Comparison of ENCODE assay signal across 15 cellular contexts in the genomic region with DNA sequence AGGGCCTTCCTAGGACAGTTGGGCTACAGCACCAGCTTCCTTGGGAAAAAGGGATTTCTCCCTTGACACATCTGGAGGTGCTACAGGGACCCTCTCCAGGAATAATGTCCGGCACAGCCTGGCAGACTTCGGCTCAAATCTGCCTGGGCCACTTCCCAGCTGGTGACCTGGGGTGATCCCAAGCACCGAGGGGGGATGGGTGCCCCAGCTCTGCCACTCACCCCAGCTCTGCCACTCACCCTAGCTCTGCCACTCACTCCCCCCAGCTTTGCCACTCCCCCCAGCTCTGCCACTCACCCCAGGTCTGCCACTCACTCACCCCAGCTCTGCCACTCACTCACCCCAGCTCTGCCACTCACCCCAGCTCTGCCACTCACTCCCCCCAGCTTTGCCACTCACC. TPM values are rescaled to one million over a fixed set of nuclear protein-coding genes. Genes with fewer than 3 reads are reported as not detected.
DNase-seq lines count a peak whose midpoint lies in the region; TF ChIP-seq lines count a peak whose summit lies in the region.
"Had no signal": no experiment of that assay in that cellular context is flagged by ENCODE, and none has a peak within 500 bp of the region (broad histone marks: within the 10 kb centered on the region; RNA-seq: fewer than 3 reads in every experiment).

No MANE protein-coding gene starts in this region.

- H3K9ac ChIP-seq in fibroblast of lung (ENCODE audit: insufficient read depth, low read length) = peak overlapping the region; percentile 68

- H3K9me3 ChIP-seq in left ventricle myocardium inferior (replicated peaks) (no peaks in the 10 kb centered on the region), right atrium auricular region (no peaks in the 10 kb centered on the region), fibroblast of lung (ENCODE audit: control insufficient read depth, insufficient read depth, low read depth, low read length) (no peaks in the 10 kb centered on the region), testis (no peaks in the 10 kb centered on the region)
- H3K9me3 ChIP-seq: A549, Peyer's patch had no signal

- intact Hi-C loops in left ventricle myocardium inferior (cut with micrococcal nuclease) (loop anchor here (10.0 kb wide), 1 partner anchor 60 kb away; a partner anchor contains a TSS), posterior vena cava (cut with DNase I) (no loop called here), testis (cut with DNase I; ENCODE audit: low total_unique reads) (loop anchor here (10.0 kb wide), 1 partner anchor 60 kb away; no protein-coding TSS in a partner anchor)

- H3K79me2 ChIP-seq in fibroblast of lung (ENCODE audit: control insufficient read depth, insufficient read depth, low read length) = peaks cover 91% of the 10 kb centered on the region

- peak overlapping the region; percentile 68 for H3K4me2 ChIP-seq in fibroblast of lung (ENCODE audit: extremely low read depth, insufficient read depth, low read length)
- H3K4me2 ChIP-seq: A549 had no signal

- H3K27ac ChIP-seq in left ventricle myocardium inferior (replicated peaks) (peak overlapping the region; percentile 78), right atrium auricular region (peak overlapping the region in 1 of 2 donors; percentile 55), fibroblast of lung (ENCODE audit: insufficient read depth, low read length) (peak overlapping the region; percentile 90), testis (peak overlapping the region in 1 of 2 donors; percentile 41)

- DNase-seq in left ventricle myocardium inferior (peak; percentile 16), right atrium auricular region (ENCODE audit: low spot score) (no peak), fibroblast of lung (ENCODE audit: low read depth in 2 of 2) (no peak), posterior vena cava (ENCODE audit: low spot score) (peak; percentile 71), HK-2 (ENCODE audit: unreplicated experiment) (no peak), testis (no peak), activated gamma-delta T cell treated with Interleukin-2 at 50 U/mL for 16 hours (no peak), Kasumi-1 (lab: John Stamatoyannopoulos, UW) (no peak)
- DNase-seq: activated CD4-positive, alpha-beta T cell treated with anti-CD3 and anti-CD28 coated beads for 1 hour; activated T-cell treated with anti-CD3 and anti-CD28 coated beads, Interleukin-2, amount 50 U/mL, for 24 hours; dermis blood vessel endothelial cell; NCI-H2029; NCI-H526 treated with DMSO at 0.1 percent for 48 hours had no signal

- H4K20me1 ChIP-seq in fibroblast of lung (ENCODE audit: control insufficient read depth, extremely low read depth, insufficient read depth, low read length) = no peaks in the 10 kb centered on the region

- H3K36me3 ChIP-seq in left ventricle myocardium inferior = peaks cover 11% of the 10 kb centered on the region
- peaks cover 9% of the 10 kb centered on the region for H3K36me3 ChIP-seq in right atrium auricular region
- peaks cover 5% of the 10 kb centered on the region for H3K36me3 ChIP-seq in fibroblast of lung (ENCODE audit: control insufficient read depth, insufficient read depth, low read length)
- no peaks in the 10 kb centered on the region for H3K36me3 ChIP-seq in testis (ENCODE audit: low read depth, missing control alignments)
- H3K36me3 ChIP-seq: Peyer's patch had no signal

- WGBS in testis, 2 donors = 64 to 76% methylated on average over 3 of the region's 3 CpGs

- no peaks in the 10 kb centered on the region for H3K27me3 ChIP-seq in left ventricle myocardium inferior (ENCODE audit: low read depth)
- H3K27me3 ChIP-seq in right atrium auricular region = no peaks in the 10 kb centered on the region
- H3K27me3 ChIP-seq in fibroblast of lung (ENCODE audit: control insufficient read depth, insufficient read depth, low read length) = no peaks in the 10 kb centered on the region
- H3K27me3 ChIP-seq in testis = no peaks in the 10 kb centered on the region
- H3K27me3 ChIP-seq: Peyer's patch had no signal

- no peak for TF ChIP-seq POLR2A in testis (IDR thresholded peaks at IDR 0.05)

- TF ChIP-seq CTCF in left ventricle myocardium inferior (IDR thresholded peaks at IDR 0.05; ENCODE audit: borderline replicate concordance) (no peak), right atrium auricular region (IDR thresholded peaks at IDR 0.05) (no peak), fibroblast of lung (conservative IDR thresholded peaks at IDR 0.05 in 1 of 2, IDR thresholded peaks at IDR 0.05 in 1 of 2; ENCODE audit: low read depth in 1 of 2, low read length in 2 of 2) (no peak), testis (IDR thresholded peaks at IDR 0.05) (no peak)

- peak overlapping the region; percentile 29 for H3K4me3 ChIP-seq in left ventricle myocardium inferior
- no peak overlapping the region for H3K4me3 ChIP-seq in right atrium auricular region
- peak overlapping the region in 2 of 4 experiments; percentile 12 to 32 for H3K4me3 ChIP-seq in fibroblast of lung (replicated peaks in 1 of 4; ENCODE audit: control extremely low read depth in 1 of 4, insufficient read depth in 1 of 4, low read depth in 3 of 4, low read length in 4 of 4)
- H3K4me3 ChIP-seq in testis = no peak overlapping the region
- H3K4me3 ChIP-seq: A549 had no signal

- H3K4me1 ChIP-seq in left ventricle myocardium inferior = peaks cover 98% of the 10 kb centered on the region
- peaks cover 0 to 84% of the 10 kb centered on the region in 2 donors for H3K4me1 ChIP-seq in right atrium auricular region
- H3K4me1 ChIP-seq in fibroblast of lung (ENCODE audit: control insufficient read depth, extremely low read depth, insufficient read depth, low read length) = peaks cover 49% of the 10 kb centered on the region
- H3K4me1 ChIP-seq in testis = peaks cover 42% of the 10 kb centered on the region

- no peak overlapping the region for H2AFZ ChIP-seq in fibroblast of lung (ENCODE audit: low read length)

RNA-seq across cellular contexts. Expression of a gene that starts 9.9 kb away (rescaled TPM):
- total RNA-seq in left ventricle myocardium inferior (11.4 TPM), right atrium auricular region (10 to 100 TPM; 11.1 to 17.8 TPM), fibroblast of lung (33.9 and 49.0 TPM in 2 replicates), posterior vena cava (10 to 100 TPM; 61.2 to 84.0 TPM), testis (10 to 100 TPM; 13.2 to 18.1 TPM)
- polyA plus RNA-seq in fibroblast of lung (10.1 and 12.4 TPM in 2 replicates), testis (ENCODE audit: insufficient read depth, low read depth, low replicate concordance) (8.9 TPM)
- 25.2 and 39.1 TPM in 2 replicates for polyA plus RNA-seq in fibroblast of lung (2012)
- 28.9 and 38.6 TPM in 2 replicates for polyA minus RNA-seq in fibroblast of lung (ENCODE audit: low replicate concordance)

Comparison
In these comparisons a context has a peak if more than half of its experiments do, and no peak if none do; other contexts are left out.
1. DNase-seq: peak in left ventricle myocardium inferior (single experiment) and posterior vena cava (single experiment); none in right atrium auricular region (single experiment), fibroblast of lung (0 of 2), HK-2 (single experiment), testis (single experiment), activated gamma-delta T cell treated with Interleukin-2 at 50 U/mL for 16 hours (single experiment) and Kasumi-1 (0 of 2).
2. intact Hi-C loops: an anchor here in left ventricle myocardium inferior (10.0 kb wide) and testis (10.0 kb wide); none called in posterior vena cava.